Comparison of ENCODE assay signal across 8 cellular contexts in the genomic region with DNA sequence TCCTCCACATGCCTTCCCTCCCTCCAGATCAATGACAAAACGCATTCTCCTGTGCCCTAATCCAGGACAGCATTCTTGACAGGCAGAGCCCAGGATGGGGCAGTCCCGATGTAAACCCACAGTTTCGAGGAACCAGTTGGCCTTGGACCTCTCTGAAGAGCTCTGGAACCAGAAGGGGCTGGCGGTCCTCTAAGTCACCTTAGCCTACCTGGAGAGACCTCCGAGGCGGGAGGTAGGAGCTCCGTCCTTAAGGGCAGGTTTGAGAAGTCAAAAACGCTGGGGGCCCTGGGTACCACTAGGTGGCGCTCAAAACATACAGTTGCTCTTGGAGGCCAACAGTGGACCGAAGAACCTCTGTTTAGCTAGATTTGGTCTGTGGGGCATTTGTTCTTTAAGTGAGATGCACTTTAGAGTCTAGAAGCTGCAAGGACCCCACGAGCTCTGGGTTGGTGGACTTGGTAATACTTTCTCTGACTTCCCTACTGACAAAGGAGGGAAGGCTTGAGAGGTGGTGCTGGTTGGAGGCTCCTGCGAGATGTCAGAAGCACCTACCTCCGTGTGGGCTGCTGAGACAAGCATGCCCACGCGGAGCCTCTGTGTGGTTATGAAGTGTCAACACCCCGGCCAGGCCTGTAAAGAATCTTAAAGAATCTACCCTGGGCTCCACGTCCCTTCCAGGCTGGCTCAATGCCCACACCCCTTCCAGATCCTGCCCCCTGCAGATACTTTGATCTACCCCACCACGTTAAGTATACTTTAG.
A peak's percentile ranks its signal among the peaks of the same experiment; 100 is the strongest.
DNase-seq lines count a peak whose midpoint lies in the region; ATAC-seq and TF ChIP-seq lines count a peak whose summit lies in the region.

No MANE protein-coding gene starts in this region.

- H3K27ac Mint-ChIP-seq in CD4-positive, CD25-positive, alpha-beta regulatory T cell = peak overlapping the region in 1 of 3 donors; percentile 20

- no peaks in the 10 kb centered on the region for H3K79me2 ChIP-seq in hepatocyte

- H3K36me3 ChIP-seq in CD4-positive, CD25-positive, alpha-beta regulatory T cell (ENCODE audit: control insufficient read depth, insufficient read depth, low read length) = no peaks in the 10 kb centered on the region
- H3K36me3 ChIP-seq in ascending aorta = no peaks in the 10 kb centered on the region
- H3K36me3 ChIP-seq in hepatocyte (replicated peaks; ENCODE audit: insufficient read depth, low read depth) = no peaks in the 10 kb centered on the region
- H3K36me3 ChIP-seq in gastrocnemius medialis = no peaks in the 10 kb centered on the region

- peak; percentile 81 to 86 for ATAC-seq in CD4-positive, CD25-positive, alpha-beta regulatory T cell (ENCODE audit: low read depth in 2 of 2)
- ATAC-seq in GM21526 (IDR thresholded peaks at IDR 0.05; ENCODE audit: low FRiP score, unreplicated experiment) (peak; percentile 59), gastrocnemius medialis (peak; percentile 70 to 88), GM21423 (IDR thresholded peaks at IDR 0.05; ENCODE audit: unreplicated experiment) (no peak)

- H3K9me3 ChIP-seq in CD4-positive, CD25-positive, alpha-beta regulatory T cell (ENCODE audit: control insufficient read depth in 2 of 2, low read length in 2 of 2) = no peaks in the 10 kb centered on the region
- H3K9me3 ChIP-seq in ascending aorta (no peaks in the 10 kb centered on the region), hepatocyte (ENCODE audit: low read depth) (no peaks in the 10 kb centered on the region), gastrocnemius medialis (no peaks in the 10 kb centered on the region)

- no peak overlapping the region for H3K4me3 ChIP-seq in CD4-positive, CD25-positive, alpha-beta regulatory T cell (ENCODE audit: low read depth, low read length)
- peak overlapping the region in 1 of 2 donors; percentile 15 for H3K4me3 ChIP-seq in ascending aorta
- H3K4me3 ChIP-seq in hepatocyte = no peak overlapping the region
- no peak overlapping the region for H3K4me3 ChIP-seq in gastrocnemius medialis

- 27% methylated on average over 18 of the region's 18 CpGs for WGBS in hepatocyte (ENCODE audit: low lambda C conversion rate, missing lambda C conversion rate)

- H3K4me1 ChIP-seq in CD4-positive, CD25-positive, alpha-beta regulatory T cell (ENCODE audit: control insufficient read depth, insufficient read depth, low read length, poor library complexity, severe bottlenecking) = peaks cover 6% of the 10 kb centered on the region
- H3K4me1 ChIP-seq in ascending aorta (peaks cover 0 to 8% of the 10 kb centered on the region in 2 donors), hepatocyte (ENCODE audit: insufficient read depth) (no peaks in the 10 kb centered on the region), gastrocnemius medialis (no peaks in the 10 kb centered on the region)

- H3K27ac ChIP-seq in CD4-positive, CD25-positive, alpha-beta regulatory T cell (ENCODE audit: insufficient read depth, low read length, poor library complexity, severe bottlenecking) = no peak overlapping the region
- H3K27ac ChIP-seq in ascending aorta = no peak overlapping the region
- no peak overlapping the region for H3K27ac ChIP-seq in hepatocyte
- H3K27ac ChIP-seq in gastrocnemius medialis = no peak overlapping the region

- in situ Hi-C loops in gastrocnemius medialis (cut with MboI; ENCODE audit: low sequenced_read_pairs in 4 of 4) = loop anchor here (5.0 to 25.0 kb wide), 6 partner anchors 493 to 680 kb away; no protein-coding TSS in a partner anchor

- H3K4me1 Mint-ChIP-seq in CD4-positive, CD25-positive, alpha-beta regulatory T cell = peaks cover 3 to 13% (median 9%) of the 10 kb centered on the region in 4 donors

- no peak for TF ChIP-seq POLR2A in gastrocnemius medialis (IDR thresholded peaks at IDR 0.05)

- no peaks in the 10 kb centered on the region for H3K27me3 ChIP-seq in CD4-positive, CD25-positive, alpha-beta regulatory T cell (ENCODE audit: control insufficient read depth, insufficient read depth, low read length)
- H3K27me3 ChIP-seq in ascending aorta (no peaks in the 10 kb centered on the region), hepatocyte (no peaks in the 10 kb centered on the region), gastrocnemius medialis (no peaks in the 10 kb centered on the region)

- intact Hi-C loops in ascending aorta (cut with DNase I) (loop anchor here (1.0 to 5.0 kb wide), 4 partner anchors 75 to 671 kb away; a partner anchor contains a TSS), gastrocnemius medialis (cut with DNase I; ENCODE audit: low total_unique reads) (loop anchor here (1.0 to 2.0 kb wide), 2 partner anchors 496 to 671 kb away; no protein-coding TSS in a partner anchor)

- H3K36me3 Mint-ChIP-seq in CD4-positive, CD25-positive, alpha-beta regulatory T cell = peaks cover 3% of the 10 kb centered on the region

- no peaks in the 10 kb centered on the region for H3K9me3 Mint-ChIP-seq in CD4-positive, CD25-positive, alpha-beta regulatory T cell

- peak; percentile 68 to 87 (median 80) for DNase-seq in CD4-positive, CD25-positive, alpha-beta regulatory T cell
- peak; percentile 58 for DNase-seq in NCI-H1694 treated with DMSO at 0.1 percent for 48 hours (lab: John Stamatoyannopoulos, UW)
- peak; percentile 51 for DNase-seq in T-helper 22 cell (ENCODE audit: low read depth)
- peak; percentile 16 to 85 for DNase-seq in ascending aorta (ENCODE audit: low spot score in 2 of 2)
- DNase-seq in hepatocyte (ENCODE audit: low spot score) = peak; percentile 91
- DNase-seq in gastrocnemius medialis = peak; percentile 48 to 57

- H3K27me3 Mint-ChIP-seq in CD4-positive, CD25-positive, alpha-beta regulatory T cell = peaks cover 14% of the 10 kb centered on the region

- H4K20me1 ChIP-seq in hepatocyte (ENCODE audit: insufficient read depth, poor library complexity, severe bottlenecking) = no peaks in the 10 kb centered on the region

- no peak overlapping the region for H2AFZ ChIP-seq in hepatocyte

- peak overlapping the region; percentile 64 for H3K4me2 ChIP-seq in hepatocyte

- no peak overlapping the region for H3K4me3 Mint-ChIP-seq in CD4-positive, CD25-positive, alpha-beta regulatory T cell

- peak; percentile 88 to 93 (median 93) for TF ChIP-seq CTCF in ascending aorta (IDR thresholded peaks at IDR 0.05)
- peak; percentile 96 for TF ChIP-seq CTCF in hepatocyte (IDR thresholded peaks at IDR 0.05; ENCODE audit: poor library complexity)
- TF ChIP-seq CTCF in gastrocnemius medialis (IDR thresholded peaks at IDR 0.05 in 4 of 5, conservative IDR thresholded peaks at IDR 0.05 in 1 of 5) = peak; percentile 86 to 93 (median 87)

- H3K9me2 ChIP-seq in hepatocyte (replicated peaks; ENCODE audit: insufficient read depth) = no peaks in the 10 kb centered on the region
